ENCODE assay signal across 9 cellular contexts in genomic region chr19:19597809-19598306, GRCh38. TPM values are rescaled to one million over a fixed set of nuclear protein-coding genes. Genes with fewer than 3 reads are reported as not detected.
DNase-seq lines count a peak whose midpoint lies in the region; ATAC-seq and TF ChIP-seq lines count a peak whose summit lies in the region.
"Had no signal": no experiment of that assay in that cellular context is flagged by ENCODE, and none has a peak within 500 bp of the region (broad histone marks: within the 10 kb centered on the region; RNA-seq: fewer than 3 reads in every experiment).

No MANE protein-coding gene starts in this region.

- peak; percentile 84 for DNase-seq in activated CD8-positive, alpha-beta memory T cell treated with anti-CD3 and anti-CD28 coated beads, Interleukin-2, amount 10 ng/mL, durations not matched to agents 7 days and 5 days
- DNase-seq in activated CD8-positive, alpha-beta memory T cell treated with anti-CD3 and anti-CD28 coated beads, Interleukin-2, amount 50 U/mL, for 48 hours: no peak
- peak; percentile 23 for DNase-seq in activated T-helper 9 cell treated with anti-CD3 and anti-CD28 coated beads, Interleukin-2, amount 50 U/mL, for 16 hours (ENCODE audit: low read depth)
- no peak for DNase-seq in retina
- DNase-seq in ascending aorta (ENCODE audit: low spot score in 2 of 2): no peak

- H3K4me1 ChIP-seq in thymus (ENCODE audit: control insufficient read depth, insufficient read depth, low read length) (peaks cover 26% of the 10 kb centered on the region), ascending aorta (no peaks in the 10 kb centered on the region)

- H3K27me3 ChIP-seq in thymus (ENCODE audit: control insufficient read depth, insufficient read depth) (no peaks in the 10 kb centered on the region), ascending aorta (no peaks in the 10 kb centered on the region)

- no peaks in the 10 kb centered on the region for H3K27me3 Mint-ChIP-seq in activated CD8-positive, alpha-beta memory T cell treated with anti-CD3 and anti-CD28 coated beads, Interleukin-2, amount 10 ng/mL, durations not matched to agents 7 days and 5 days

- 77% methylated on average over 8 of the region's 8 CpGs for WGBS in thymus

- H3K9me3 Mint-ChIP-seq in activated CD8-positive, alpha-beta memory T cell treated with anti-CD3 and anti-CD28 coated beads, Interleukin-2, amount 10 ng/mL, durations not matched to agents 7 days and 5 days (ENCODE audit: low read depth): no peaks in the 10 kb centered on the region

- H3K36me3 ChIP-seq in thymus (ENCODE audit: control insufficient read depth, insufficient read depth) (peaks cover 21% of the 10 kb centered on the region), ascending aorta (no peaks in the 10 kb centered on the region)

- H3K4me3 ChIP-seq in thymus (ENCODE audit: low read length) (no peak overlapping the region), ascending aorta (no peak overlapping the region)

- H3K27ac ChIP-seq in thymus (ENCODE audit: low read depth) (peak overlapping the region; percentile 74), ascending aorta (no peak overlapping the region)
- H3K27ac ChIP-seq: 22Rv1 had no signal

- peak overlapping the region; percentile 43 for H3K4me3 Mint-ChIP-seq in activated CD8-positive, alpha-beta memory T cell treated with anti-CD3 and anti-CD28 coated beads, Interleukin-2, amount 10 ng/mL, durations not matched to agents 7 days and 5 days

- CTCF ChIA-PET in activated CD8-positive, alpha-beta memory T cell treated with anti-CD3 and anti-CD28 coated beads, Interleukin-2, amount 10 ng/mL, durations not matched to agents 7 days and 5 days (lab: Charles Lee): interaction anchor here (0.6 to 1.3 kb wide), 5 partner anchors 17 to 44 kb away, joined by 3 to 5 read pairs (median 3); no protein-coding TSS in a partner anchor

- H3K4me1 Mint-ChIP-seq in activated CD8-positive, alpha-beta memory T cell treated with anti-CD3 and anti-CD28 coated beads, Interleukin-2, amount 10 ng/mL, durations not matched to agents 7 days and 5 days: peaks cover 78% of the 10 kb centered on the region

- TF ChIP-seq CTCF in ascending aorta (IDR thresholded peaks at IDR 0.05): no peak

- peak; percentile 68 for ATAC-seq in activated CD8-positive, alpha-beta memory T cell treated with anti-CD3 and anti-CD28 coated beads, Interleukin-2, amount 10 ng/mL, durations not matched to agents 7 days and 5 days
- ATAC-seq in HG03521 (IDR thresholded peaks at IDR 0.05; ENCODE audit: unreplicated experiment) (peak; percentile 52), HG02884 (IDR thresholded peaks at IDR 0.05; ENCODE audit: unreplicated experiment) (no peak)

- peaks cover 51% of the 10 kb centered on the region for H3K36me3 Mint-ChIP-seq in activated CD8-positive, alpha-beta memory T cell treated with anti-CD3 and anti-CD28 coated beads, Interleukin-2, amount 10 ng/mL, durations not matched to agents 7 days and 5 days

- H3K9me3 ChIP-seq in thymus (ENCODE audit: control insufficient read depth) (no peaks in the 10 kb centered on the region), ascending aorta (no peaks in the 10 kb centered on the region)

- intact Hi-C loops in ascending aorta (cut with DNase I): no loop called here

- H3K27ac Mint-ChIP-seq in activated CD8-positive, alpha-beta memory T cell treated with anti-CD3 and anti-CD28 coated beads, Interleukin-2, amount 10 ng/mL, durations not matched to agents 7 days and 5 days: peak overlapping the region; percentile 97

RNA-seq across cellular contexts. Expression of gene PBX4, which starts 20.6 kb away (rescaled TPM):
- total RNA-seq in activated CD8-positive, alpha-beta memory T cell treated with anti-CD3 and anti-CD28 coated beads, Interleukin-2, amount 10 ng/mL, durations not matched to agents 7 days and 5 days: 10 to 100 TPM; 39.9 to 62.3 TPM
- polyA plus RNA-seq in thymus: 26.7 TPM
- total RNA-seq in ascending aorta: not detected

RNA-seq across cellular contexts. Expression of gene LPAR2, which starts 30.2 kb away (rescaled TPM):
- total RNA-seq in activated CD8-positive, alpha-beta memory T cell treated with anti-CD3 and anti-CD28 coated beads, Interleukin-2, amount 10 ng/mL, durations not matched to agents 7 days and 5 days: 10 to 100 TPM; 39.4 to 46.1 TPM
- polyA plus RNA-seq in thymus: 53.8 TPM
- total RNA-seq in ascending aorta: 0.75 TPM

RNA-seq across cellular contexts. Expression of gene GMIP, which starts 45.6 kb away (rescaled TPM):
- total RNA-seq in activated CD8-positive, alpha-beta memory T cell treated with anti-CD3 and anti-CD28 coated beads, Interleukin-2, amount 10 ng/mL, durations not matched to agents 7 days and 5 days: 100 to 1,000 TPM; 110 to 111 TPM
- 37.3 TPM for polyA plus RNA-seq in thymus
- 3.9 TPM for total RNA-seq in ascending aorta

RNA-seq across cellular contexts. Expression of gene CILP2, which starts 59.8 kb away (rescaled TPM):
- total RNA-seq in activated CD8-positive, alpha-beta memory T cell treated with anti-CD3 and anti-CD28 coated beads, Interleukin-2, amount 10 ng/mL, durations not matched to agents 7 days and 5 days: under 1 TPM; 0.12 to 0.15 TPM
- 0.23 TPM for polyA plus RNA-seq in thymus
- not detected for total RNA-seq in ascending aorta

Comparison
In these comparisons a context has a peak if more than half of its experiments do, and no peak if none do; other contexts are left out.
1. DNase-seq: peak in activated CD8-positive, alpha-beta memory T cell treated with anti-CD3 and anti-CD28 coated beads, Interleukin-2, amount 10 ng/mL, durations not matched to agents 7 days and 5 days (single experiment) and activated T-helper 9 cell treated with anti-CD3 and anti-CD28 coated beads, Interleukin-2, amount 50 U/mL, for 16 hours (single experiment); none in activated CD8-positive, alpha-beta memory T cell treated with anti-CD3 and anti-CD28 coated beads, Interleukin-2, amount 50 U/mL, for 48 hours (single experiment), retina (single experiment) and ascending aorta (0 of 2).
2. RNA of gene PBX4, which starts 20.6 kb away (total RNA-seq): 39.9 to 62.3 TPM in activated CD8-positive, alpha-beta memory T cell treated with anti-CD3 and anti-CD28 coated beads, Interleukin-2, amount 10 ng/mL, durations not matched to agents 7 days and 5 days; not detected in ascending aorta (single experiment); every median in the first group is over 10 times any median in the second.
3. RNA of gene LPAR2, which starts 30.2 kb away (total RNA-seq): 39.4 to 46.1 TPM in activated CD8-positive, alpha-beta memory T cell treated with anti-CD3 and anti-CD28 coated beads, Interleukin-2, amount 10 ng/mL, durations not matched to agents 7 days and 5 days; 0.75 TPM in ascending aorta (single experiment); every median in the first group is over 10 times any median in the second.
4. RNA of gene GMIP, which starts 45.6 kb away (total RNA-seq): 110 to 111 TPM in activated CD8-positive, alpha-beta memory T cell treated with anti-CD3 and anti-CD28 coated beads, Interleukin-2, amount 10 ng/mL, durations not matched to agents 7 days and 5 days; 3.9 TPM in ascending aorta (single experiment); every median in the first group is over 10 times any median in the second.